ENCODE assay signal across 13 cellular contexts in the genomic region with DNA sequence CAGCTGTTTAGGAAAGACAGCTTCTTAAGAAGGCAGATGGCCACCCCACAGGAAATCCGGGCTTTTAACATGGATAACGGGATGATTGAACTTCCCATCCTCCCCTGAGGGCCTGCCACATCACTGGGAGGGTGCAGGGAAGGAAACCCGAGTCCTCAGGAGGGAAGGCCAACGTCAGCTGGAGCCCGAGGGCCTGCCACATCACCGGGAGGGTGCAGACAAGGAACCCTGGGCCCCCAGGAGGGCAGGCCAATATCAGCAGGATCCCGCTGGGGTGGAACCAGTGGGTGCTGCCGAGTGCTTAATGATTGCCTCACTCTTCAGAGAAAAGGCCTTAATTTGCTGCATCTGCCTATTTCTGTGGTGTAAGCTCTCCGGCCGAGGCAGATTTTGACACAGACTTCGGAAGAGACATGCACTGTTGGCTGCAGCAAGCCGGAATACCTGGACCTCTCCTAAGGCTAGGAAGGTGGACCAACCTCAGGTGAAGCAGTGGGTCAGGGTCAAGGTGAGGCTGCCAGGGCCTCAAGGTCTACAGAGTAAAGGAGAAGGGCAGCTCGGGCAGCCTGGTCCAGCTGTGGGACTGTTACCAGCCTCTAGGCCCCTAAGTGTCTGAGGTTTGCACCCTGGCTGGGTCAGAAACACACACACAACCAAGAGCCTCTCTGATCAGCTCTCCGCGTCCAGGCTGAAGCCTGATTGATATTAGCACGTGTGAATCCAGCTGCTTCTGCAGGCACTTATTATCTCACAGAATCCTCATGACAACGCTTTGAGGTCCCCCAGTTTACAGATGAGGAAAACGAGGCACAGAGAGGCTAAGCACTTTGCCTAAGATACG. TPM values are rescaled to one million over a fixed set of nuclear protein-coding genes. Genes with fewer than 3 reads are reported as not detected.
DNase-seq lines count a peak whose midpoint lies in the region; ATAC-seq, FAIRE-seq and TF ChIP-seq lines count a peak whose summit lies in the region.
"Had no signal": no experiment of that assay in that cellular context is flagged by ENCODE, and none has a peak within 500 bp of the region (broad histone marks: within the 10 kb centered on the region; RNA-seq: fewer than 3 reads in every experiment).

No MANE protein-coding gene starts in this region.

- no peaks in the 10 kb centered on the region for H3K36me3 ChIP-seq in osteoblast (ENCODE audit: insufficient read depth, low read length)

- H3K27me3 ChIP-seq in osteoblast (ENCODE audit: insufficient read depth, low read length) = no peaks in the 10 kb centered on the region

- H3K9me3 ChIP-seq in osteoblast (ENCODE audit: low read depth, low read length) = no peaks in the 10 kb centered on the region

- H4K20me1 ChIP-seq in osteoblast (ENCODE audit: insufficient read depth, low read length) = no peaks in the 10 kb centered on the region

- H3K27ac ChIP-seq in osteoblast (ENCODE audit: low read depth, low read length) = peak overlapping the region; percentile 64

- no peaks in the 10 kb centered on the region for H3K79me2 ChIP-seq in osteoblast (ENCODE audit: insufficient read depth, low read length)

- DNase-seq in D721Med (ENCODE audit: insufficient read length, low spot score) (peak; percentile 88), NCI-H2171 treated with DMSO at 0.1 percent for 48 hours (lab: John Stamatoyannopoulos, UW) (peak; percentile 82), cardiac fibroblast (ENCODE audit: low read depth in 2 of 2) (peak; percentile 31 to 65), osteoblast (ENCODE audit: insufficient read length, low spot score, missing footprints) (peak; percentile 96), NCI-H1092 treated with DMSO at 0.1 percent for 48 hours (lab: John Stamatoyannopoulos, UW) (no peak), NK-92 (lab: John Stamatoyannopoulos, UW; ENCODE audit: unreplicated experiment) (no peak)
- DNase-seq: activated CD4-positive, alpha-beta T cell treated with anti-CD3 and anti-CD28 coated beads for 1 hour; activated naive CD4-positive, alpha-beta T cell treated with anti-CD3 and anti-CD28 coated beads for 36 hours; effector memory CD4-positive, alpha-beta T cell; SHP77; stimulated activated CD4-positive, alpha-beta T cell treated with anti-CD3 and anti-CD28 coated beads, Interleukin-1b, Interleukin-23, amount 100 ng/mL, for 48 hours had no signal

- FAIRE-seq in D721Med (lab: Jason Lieb, UNC) = no peak

- ATAC-seq in GM18519 (IDR thresholded peaks at IDR 0.05; ENCODE audit: low FRiP score, unreplicated experiment) (no peak), GM19023 (IDR thresholded peaks at IDR 0.05; ENCODE audit: unreplicated experiment) (no peak)

- H3K4me3 ChIP-seq in cardiac fibroblast (replicated peaks in 1 of 2; ENCODE audit: low read depth in 2 of 2, low read length in 2 of 2) = no peak overlapping the region
- H3K4me3 ChIP-seq in osteoblast (ENCODE audit: insufficient read depth, low read length) = no peak overlapping the region

- H2AFZ ChIP-seq in osteoblast (ENCODE audit: low read length) = peak overlapping the region; percentile 75

- H3K4me2 ChIP-seq in osteoblast (ENCODE audit: insufficient read depth, low read length) = no peak overlapping the region

- H3K4me1 ChIP-seq in osteoblast (ENCODE audit: insufficient read depth, low read length) = peaks cover 40% of the 10 kb centered on the region

- TF ChIP-seq CTCF in D721Med (IDR thresholded peaks at IDR 0.05; ENCODE audit: insufficient read depth, missing control alignments) (no peak), cardiac fibroblast (IDR thresholded peaks at IDR 0.05; ENCODE audit: low read depth, low read length) (no peak), osteoblast (IDR thresholded peaks at IDR 0.05; ENCODE audit: extremely low read depth, low read depth, low read length) (no peak)

RNA-seq across cellular contexts. Expression of gene COL5A1, which starts 14.8 kb away (rescaled TPM):
- 571 and 801 TPM in 2 replicates for total RNA-seq in osteoblast

Comparison
In these comparisons a context has a peak if more than half of its experiments do, and no peak if none do; other contexts are left out.
1. DNase-seq: peak in D721Med (single experiment), NCI-H2171 treated with DMSO at 0.1 percent for 48 hours (single experiment), cardiac fibroblast (2 of 2) and osteoblast (single experiment); none in NCI-H1092 treated with DMSO at 0.1 percent for 48 hours (single experiment) and NK-92 (single experiment).